ENCODE assay signal across 18 cellular contexts in the genomic region with DNA sequence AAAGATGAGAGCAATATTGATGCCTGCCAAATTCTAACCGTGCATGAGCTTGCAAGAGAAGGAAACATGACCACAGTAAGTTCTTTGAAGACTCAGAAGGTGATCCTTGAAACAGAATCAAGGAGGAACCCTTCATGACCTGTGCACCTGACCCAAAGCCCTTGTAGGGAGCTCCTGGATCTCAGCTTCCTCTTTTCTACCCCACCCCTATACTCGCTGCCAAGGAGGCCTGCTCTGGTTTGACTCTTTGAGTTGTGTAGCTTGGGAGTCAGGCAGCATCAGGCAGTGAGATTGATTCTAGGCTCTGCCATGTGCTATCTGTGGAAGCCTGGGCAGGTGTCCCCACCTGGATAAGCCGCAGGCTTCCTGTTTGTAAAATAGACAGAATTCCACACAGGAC. TPM values are rescaled to one million over a fixed set of nuclear protein-coding genes. Genes with fewer than 3 reads are reported as not detected.
DNase-seq lines count a peak whose midpoint lies in the region; ATAC-seq, FAIRE-seq and TF ChIP-seq lines count a peak whose summit lies in the region.
"Had no signal": no experiment of that assay in that cellular context is flagged by ENCODE, and none has a peak within 500 bp of the region (broad histone marks: within the 10 kb centered on the region; RNA-seq: fewer than 3 reads in every experiment).

No MANE protein-coding gene starts in this region.

- ATAC-seq in memory B cell (ENCODE audit: low read depth) (peak; percentile 57), GM18868 (IDR thresholded peaks at IDR 0.05; ENCODE audit: unreplicated experiment) (no peak), HG03039 (IDR thresholded peaks at IDR 0.05; ENCODE audit: unreplicated experiment) (no peak)
- ATAC-seq: GM23338, HCT116 had no signal

- H3K36me3 Mint-ChIP-seq in memory B cell = peaks cover 14% of the 10 kb centered on the region

- no peak overlapping the region for H3K27ac Mint-ChIP-seq in memory B cell
- H3K27ac Mint-ChIP-seq: GM23338 had no signal

- CTCF ChIA-PET in OCI-LY7 (lab: Charles Lee; ENCODE audit: unreplicated experiment) = interaction anchor here (0.6 to 1.1 kb wide), 3 partner anchors 8 to 15 kb away, joined by 4 to 6 read pairs (median 5); no protein-coding TSS in a partner anchor

- POLR2A ChIA-PET in OCI-LY7 (lab: Charles Lee) = interaction anchor here (0.7 to 1.5 kb wide), 4 partner anchors 10 to 31 kb away, joined by 3 to 4 read pairs (median 4); a partner anchor contains a TSS

- no peak overlapping the region for H3K4me3 Mint-ChIP-seq in memory B cell
- H3K4me3 Mint-ChIP-seq: GM23338 had no signal

- H3K4me1 Mint-ChIP-seq in memory B cell = peaks cover 34% of the 10 kb centered on the region
- H3K4me1 Mint-ChIP-seq: GM23338 had no signal

- no TSS peak for BruUV-seq in OCI-LY7 (replicated peaks; lab: Mats Ljungman, UMichigan)

- no peaks in the 10 kb centered on the region for H3K9me3 ChIP-seq in OCI-LY7 (ENCODE audit: low read length)
- H3K9me3 ChIP-seq: SJSA1 had no signal

- no peaks in the 10 kb centered on the region for H3K27me3 Mint-ChIP-seq in memory B cell

- no peak overlapping the region for H3K27ac ChIP-seq in OCI-LY7 (ENCODE audit: low read depth, low read length, poor library complexity, severe bottlenecking)
- H3K27ac ChIP-seq: SJSA1 had no signal

- peaks cover 49% of the 10 kb centered on the region for H3K4me1 ChIP-seq in OCI-LY7 (ENCODE audit: insufficient read depth, low read length, poor library complexity, severe bottlenecking)
- H3K4me1 ChIP-seq: SJSA1 had no signal

- in situ Hi-C loops in KBM-7 (cut with MboI; ENCODE audit: low pct_unique_long_range_greater_than_20kb, low sequenced_read_pairs) = no loop called here

- H3K9me3 Mint-ChIP-seq in memory B cell = no peaks in the 10 kb centered on the region
- H3K9me3 Mint-ChIP-seq: GM23338 had no signal

- H3K79me2 ChIP-seq in OCI-LY7 (ENCODE audit: insufficient read depth, low read depth, low read length) = no peaks in the 10 kb centered on the region

- intact Hi-C loops in OCI-LY7 (cut with micrococcal nuclease; ENCODE audit: unreplicated experiment) = no loop called here

- H3K9me2 ChIP-seq in OCI-LY7 (ENCODE audit: insufficient read depth, low read length) = no peaks in the 10 kb centered on the region

- H2AFZ ChIP-seq in OCI-LY7 (ENCODE audit: low read length) = no peak overlapping the region
- H2AFZ ChIP-seq: GM23338 had no signal

- no peak overlapping the region for H3K4me3 ChIP-seq in OCI-LY7 (ENCODE audit: low read depth, low read length, poor library complexity, severe bottlenecking)
- H3K4me3 ChIP-seq: GM23338, SJSA1 had no signal

- no peaks in the 10 kb centered on the region for H4K20me1 ChIP-seq in OCI-LY7 (ENCODE audit: insufficient read depth, low read length)

- 0 out of 2 replicates have a peak overlapping the region, but pooled peaks have one; percentile 13 for H3K4me2 ChIP-seq in OCI-LY7 (ENCODE audit: low read length)
- H3K4me2 ChIP-seq: GM23338 had no signal

- TF ChIP-seq CTCF in OCI-LY7 (conservative IDR thresholded peaks at IDR 0.05; ENCODE audit: low read length) = no peak

- peak; percentile 15 for FAIRE-seq in GM18507 (lab: Jason Lieb, UNC)
- FAIRE-seq: HepG2 had no signal

- DNase-seq in GM18507 (ENCODE audit: extremely low spot score, insufficient read length, low read depth) = no peak
- peak; percentile 44 for DNase-seq in KBM-7
- DNase-seq in OCI-LY7 (ENCODE audit: low spot score) = peak; percentile 55
- DNase-seq in memory B cell (ENCODE audit: low spot score in 2 of 2) = no peak
- no peak for DNase-seq in dermis blood vessel endothelial cell
- DNase-seq in NCI-H1694 (lab: John Stamatoyannopoulos, UW) = no peak
- DNase-seq: COR-L47, NCI-H1048, NCI-H1436 treated with DMSO at 0.1 percent for 48 hours, NCI-H2081 treated with DMSO at 0.1 percent for 48 hours, NCI-H510A, NCI-H774 had no signal

- peaks cover 30% of the 10 kb centered on the region for H3K36me3 ChIP-seq in OCI-LY7 (ENCODE audit: insufficient read depth, low read length)
- H3K36me3 ChIP-seq: SJSA1 had no signal

RNA-seq across cellular contexts. Expression of a gene that starts 10.6 kb away (rescaled TPM):
- 10.5 and 12.8 TPM in 2 replicates for total RNA-seq in OCI-LY7 (2014; rRNA removed; shearing (Covaris generic))
- total RNA-seq in OCI-LY7 (2022) (27.1 and 32.3 TPM in 2 replicates), dermis blood vessel endothelial cell (1.5 and 1.9 TPM in 2 replicates)

RNA-seq across cellular contexts. Expression of a gene that starts 10.7 kb away (rescaled TPM):
- 44.8 and 59.9 TPM in 2 replicates for total RNA-seq in OCI-LY7 (2014; rRNA removed; shearing (Covaris generic))
- 51.5 and 57.9 TPM in 2 replicates for total RNA-seq in OCI-LY7 (2022)
- 36.4 and 41.2 TPM in 2 replicates for total RNA-seq in dermis blood vessel endothelial cell

RNA-seq across cellular contexts. Expression of a gene that starts 35.3 kb away (rescaled TPM):
- total RNA-seq in OCI-LY7 (2014; rRNA removed; shearing (Covaris generic)) = 9.5 and 10.5 TPM in 2 replicates
- 9.4 and 9.7 TPM in 2 replicates for total RNA-seq in OCI-LY7 (2022)
- 9.2 and 15.1 TPM in 2 replicates for total RNA-seq in dermis blood vessel endothelial cell

Comparison
In these comparisons a context has a peak if more than half of its experiments do, and no peak if none do; other contexts are left out.
1. DNase-seq: peak in KBM-7 (single experiment) and OCI-LY7 (single experiment); none in GM18507 (single experiment), memory B cell (0 of 2), dermis blood vessel endothelial cell (single experiment) and NCI-H1694 (single experiment).